In genomic region chr12:88145567-88146347, GRCh38 we compare ENCODE assay signal across 19 cellular contexts. TPM values are rescaled to one million over a fixed set of nuclear protein-coding genes. Genes with fewer than 3 reads are reported as not detected.
DNase-seq lines count a peak whose midpoint lies in the region; ATAC-seq and TF ChIP-seq lines count a peak whose summit lies in the region.
"Had no signal": no experiment of that assay in that cellular context is flagged by ENCODE, and none has a peak within 500 bp of the region (broad histone marks: within the 10 kb centered on the region; RNA-seq: fewer than 3 reads in every experiment).

No MANE protein-coding gene starts in this region.

- WGBS in suprapubic skin: 65% methylated on average over 5 of the region's 5 CpGs

- H3K27me3 ChIP-seq in foreskin keratinocyte (no peaks in the 10 kb centered on the region), suprapubic skin (no peaks in the 10 kb centered on the region)

- H3K36me3 ChIP-seq in suprapubic skin: no peaks in the 10 kb centered on the region
- H3K36me3 ChIP-seq: prostate gland had no signal

- no peak for TF ChIP-seq POLR2A in suprapubic skin (IDR thresholded peaks at IDR 0.05)

- no peak for ATAC-seq in foreskin keratinocyte
- ATAC-seq in HG03439 (IDR thresholded peaks at IDR 0.05; ENCODE audit: unreplicated experiment): no peak
- ATAC-seq: esophagus mucosa, HCT116, lower lobe of right lung had no signal

- peak overlapping the region; percentile 19 for H3K4me3 ChIP-seq in suprapubic skin
- H3K4me3 ChIP-seq: lower lobe of right lung, prostate gland had no signal

- TF ChIP-seq EP300 in suprapubic skin (IDR thresholded peaks at IDR 0.05): no peak

- TF ChIP-seq CTCF in foreskin keratinocyte (conservative IDR thresholded peaks at IDR 0.05) (no peak), suprapubic skin (IDR thresholded peaks at IDR 0.05) (no peak)

- H3K27ac ChIP-seq in foreskin keratinocyte: peak overlapping the region; percentile 61
- H3K27ac ChIP-seq in suprapubic skin: peak overlapping the region; percentile 77
- H3K27ac ChIP-seq: 22Rv1, lower lobe of right lung, prostate gland had no signal

- no peaks in the 10 kb centered on the region for H3K9me3 ChIP-seq in suprapubic skin
- H3K9me3 ChIP-seq: lower lobe of right lung, prostate gland had no signal

- DNase-seq in NCI-H1417 (lab: John Stamatoyannopoulos, UW) (peak in 2 of 3 experiments; percentile 22 to 54), NCI-H1417 treated with DMSO at 0.1 percent for 48 hours (lab: John Stamatoyannopoulos, UW) (no peak), NCI-H748 treated with DMSO at 0.1 percent for 48 hours (lab: John Stamatoyannopoulos, UW) (peak; percentile 9), foreskin keratinocyte (peak in 1 of 2 donors; percentile 32), suprapubic skin (ENCODE audit: low spot score in 2 of 2) (no peak), cerebellum (ENCODE audit: low spot score) (no peak), AG20443 (ENCODE audit: low spot score) (no peak)
- DNase-seq: activated CD4-positive, alpha-beta T cell treated with anti-CD3 and anti-CD28 coated beads, Interleukin-2, amount 10 ng/mL, durations not matched to agents 24 days and 14 days; C1 segment of cervical spinal cord; DMS79; lower lobe of right lung; naive B cell; NCI-H1694; NCI-H526 treated with DMSO at 0.1 percent for 48 hours had no signal

- H3K4me1 ChIP-seq in foreskin keratinocyte: peaks cover 45% of the 10 kb centered on the region
- peaks cover 42% of the 10 kb centered on the region for H3K4me1 ChIP-seq in suprapubic skin
- H3K4me1 ChIP-seq: prostate gland had no signal

RNA-seq across cellular contexts. Expression of gene TMTC3, which starts 3.6 kb away (rescaled TPM):
- total RNA-seq in foreskin keratinocyte: 37.0 and 37.7 TPM in 2 replicates
- 4.7 and 5.2 TPM in 2 replicates for polyA plus RNA-seq in foreskin keratinocyte
- 10 to 100 TPM; 24.9 to 37.1 (median 31.9) TPM for total RNA-seq in suprapubic skin
- 24.4 TPM for total RNA-seq in cerebellum

RNA-seq across cellular contexts. Expression of gene CEP290, which starts 3.9 kb away (rescaled TPM):
- total RNA-seq in foreskin keratinocyte (9.3 and 10.9 TPM in 2 replicates), suprapubic skin (10 to 100 TPM in 3 of 4 donors, 1 to 10 TPM in 1; 9.0 to 34.8 (median 11.0) TPM), cerebellum (64.7 TPM)
- 2.8 and 3.6 TPM in 2 replicates for polyA plus RNA-seq in foreskin keratinocyte

Comparison
In these comparisons a context has a peak if more than half of its experiments do, and no peak if none do; other contexts are left out.
1. DNase-seq: peak in NCI-H1417 (2 of 3) and NCI-H748 treated with DMSO at 0.1 percent for 48 hours (single experiment); none in NCI-H1417 treated with DMSO at 0.1 percent for 48 hours (single experiment), suprapubic skin (0 of 2), cerebellum (single experiment) and AG20443 (single experiment).